ENCODE assay signal across 13 cellular contexts in the genomic region with DNA sequence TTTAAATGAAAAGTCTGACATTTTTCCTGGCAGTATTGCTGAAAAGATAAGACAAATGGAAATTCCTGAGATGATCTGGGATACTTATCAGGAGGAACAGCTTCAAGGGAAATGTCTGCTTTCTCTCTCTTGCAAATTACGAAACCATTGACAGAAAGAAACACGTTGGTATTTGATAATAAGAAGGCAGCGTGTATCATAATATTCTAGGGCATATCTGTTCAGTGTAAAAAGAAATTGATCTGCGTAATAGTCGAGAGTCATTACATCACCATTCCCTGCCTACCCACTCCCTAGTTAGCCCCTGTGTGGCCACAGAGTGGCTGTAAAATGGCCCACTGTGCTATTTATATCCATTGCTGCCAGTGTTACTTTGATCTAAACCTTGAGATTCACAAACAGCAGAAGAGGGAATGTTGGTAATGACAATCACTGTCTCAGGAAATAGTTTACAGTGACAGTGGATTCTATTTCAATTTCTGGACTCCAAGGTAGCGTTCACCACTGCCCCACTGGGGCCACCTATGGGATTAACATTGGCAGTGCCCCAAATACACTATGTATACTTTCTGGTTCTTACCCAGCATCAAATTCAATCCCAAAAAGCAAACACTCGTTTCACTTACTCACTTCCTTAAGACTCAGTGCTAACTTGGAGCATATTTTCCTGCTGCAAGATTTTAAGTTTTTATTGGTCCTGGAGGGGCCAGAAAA.
DNase-seq lines count a peak whose midpoint lies in the region; TF ChIP-seq lines count a peak whose summit lies in the region.
"Had no signal": no experiment of that assay in that cellular context is flagged by ENCODE, and none has a peak within 500 bp of the region (broad histone marks: within the 10 kb centered on the region; RNA-seq: fewer than 3 reads in every experiment).

No MANE protein-coding gene starts in this region.

- no peaks in the 10 kb centered on the region for H3K4me1 Mint-ChIP-seq in MCF 10A (ENCODE audit: insufficient read depth, unreplicated experiment)
- peaks cover 9% of the 10 kb centered on the region for H3K4me1 Mint-ChIP-seq in type B pancreatic cell (ENCODE audit: unreplicated experiment)
- H3K4me1 Mint-ChIP-seq: activated naive CD8-positive, alpha-beta T cell treated with anti-CD3 and anti-CD28 coated beads, Interleukin-2, amount 10 ng/mL, durations not matched to agents 7 days and 5 days had no signal

- BruUV-seq in MCF 10A (replicated peaks; lab: Mats Ljungman, UMichigan): no TSS peak
- BruUV-seq in mammary epithelial cell (replicated peaks; lab: Mats Ljungman, UMichigan): no TSS peak

- DNase-seq in MCF 10A (ENCODE audit: unreplicated experiment) (peak; percentile 43), mammary epithelial cell (no peak), adrenal gland (peak in 1 of 7 donors; percentile 4), iPS-NIHi7 (ENCODE audit: extremely low spot score) (peak; percentile 19), type B pancreatic cell (ENCODE audit: extremely low spot score, unreplicated experiment) (no peak), GM19240 (ENCODE audit: insufficient read length, low spot score) (no peak), HEK293T (ENCODE audit: extremely low spot score) (no peak), SKM-1 treated with dmso at 0.1 percent for 144 hours (lab: John Stamatoyannopoulos, UW; ENCODE audit: unreplicated experiment) (no peak)
- DNase-seq: activated CD8-positive, alpha-beta T cell treated with anti-CD3 and anti-CD28 coated beads, Interleukin-2, amount 10 ng/mL, durations not matched to agents 7 days and 5 days; activated naive CD8-positive, alpha-beta T cell treated with anti-CD3 and anti-CD28 coated beads, Interleukin-2, amount 10 ng/mL, durations not matched to agents 7 days and 5 days; erythroblast; NCI-H2081 treated with DMSO at 0.1 percent for 48 hours had no signal

- no peak overlapping the region for H3K4me2 ChIP-seq in mammary epithelial cell (ENCODE audit: insufficient read depth, low read depth, low read length)

- H3K4me3 ChIP-seq in mammary epithelial cell (replicated peaks in 1 of 3; ENCODE audit: insufficient read depth in 1 of 3, low read depth in 2 of 3, low read length in 3 of 3) (no peak overlapping the region), adrenal gland (no peak overlapping the region)
- H3K4me3 ChIP-seq: lung had no signal

- peaks cover 23% of the 10 kb centered on the region for H3K9me3 Mint-ChIP-seq in MCF 10A (ENCODE audit: unreplicated experiment)
- peaks cover 10% of the 10 kb centered on the region for H3K9me3 Mint-ChIP-seq in type B pancreatic cell

- no peaks in the 10 kb centered on the region for H3K36me3 ChIP-seq in mammary epithelial cell (ENCODE audit: insufficient read depth, low read length)
- no peaks in the 10 kb centered on the region for H3K36me3 ChIP-seq in adrenal gland (replicated peaks in 1 of 2)

- TF ChIP-seq CTCF in MCF 10A (IDR thresholded peaks at IDR 0.05; ENCODE audit: unreplicated experiment): no peak
- peak in 1 of 2 donors; percentile 34 for TF ChIP-seq CTCF in mammary epithelial cell (conservative IDR thresholded peaks at IDR 0.05 in 1 of 2, IDR thresholded peaks at IDR 0.05 in 1 of 2; ENCODE audit: extremely low read depth in 1 of 2, insufficient read depth in 1 of 2, low read depth in 1 of 2, low read length in 2 of 2)
- no peak for TF ChIP-seq CTCF in adrenal gland (IDR thresholded peaks at IDR 0.05)
- peak; percentile 55 for TF ChIP-seq CTCF in type B pancreatic cell (conservative IDR thresholded peaks at IDR 0.05)

- H3K27ac ChIP-seq in mammary epithelial cell (ENCODE audit: insufficient read depth, low read depth, low read length): no peak overlapping the region
- peak overlapping the region in 3 of 5 donors; percentile 15 to 66 (median 37) for H3K27ac ChIP-seq in adrenal gland

- dilution Hi-C loops in mammary epithelial cell (cut with HindIII; ENCODE audit: low sequenced_read_pairs): no loop called here

- H3K27me3 Mint-ChIP-seq in MCF 10A (ENCODE audit: insufficient read depth, unreplicated experiment) (no peaks in the 10 kb centered on the region), type B pancreatic cell (peaks cover 2% of the 10 kb centered on the region)
- H3K27me3 Mint-ChIP-seq: activated naive CD8-positive, alpha-beta T cell treated with anti-CD3 and anti-CD28 coated beads, Interleukin-2, amount 10 ng/mL, durations not matched to agents 7 days and 5 days had no signal

- intact Hi-C loops in MCF 10A (cut with micrococcal nuclease) (loop anchor here (1.0 kb wide), 1 partner anchor 132 kb away; no protein-coding TSS in a partner anchor), mammary epithelial cell (cut with micrococcal nuclease) (loop anchor here (1.0 to 10.0 kb wide), 2 partner anchors 132 to 226 kb away; no protein-coding TSS in a partner anchor), adrenal gland (cut with DNase I) (loop anchor here in 1 of 2 donors (10.0 kb wide), 1 partner anchor 54 kb away; no protein-coding TSS in a partner anchor)

- H3K9me3 ChIP-seq in mammary epithelial cell (replicated peaks; ENCODE audit: insufficient read depth, low read length) (no peaks in the 10 kb centered on the region), adrenal gland (replicated peaks in 1 of 3) (no peaks in the 10 kb centered on the region)

- H2AFZ ChIP-seq in mammary epithelial cell (ENCODE audit: low read depth, low read length): no peak overlapping the region

- 64% methylated on average over 7 of the region's 7 CpGs for whole genome bisulfite sequencing in mammary epithelial cell (ENCODE audit: low coverage, missing lambda C conversion rate)
- 23 to 30% (median 26%) methylated on average over 7 of the region's 7 CpGs for WGBS in adrenal gland, 4 donors

- in situ Hi-C loops in mammary epithelial cell (cut with MboI; ENCODE audit: low sequenced_read_pairs in 2 of 2): no loop called here

- POLR2A ChIA-PET in MCF 10A (lab: Yijun Ruan, JAX) (no interaction called here), HEK293T (lab: Yijun Ruan, JAX) (no interaction called here)

- no peak overlapping the region for H3K27ac Mint-ChIP-seq in MCF 10A (ENCODE audit: low read depth, unreplicated experiment)
- peak overlapping the region; percentile 29 for H3K27ac Mint-ChIP-seq in type B pancreatic cell
- H3K27ac Mint-ChIP-seq: activated CD8-positive, alpha-beta T cell treated with anti-CD3 and anti-CD28 coated beads, Interleukin-2, amount 10 ng/mL, durations not matched to agents 7 days and 5 days; activated naive CD8-positive, alpha-beta T cell treated with anti-CD3 and anti-CD28 coated beads, Interleukin-2, amount 10 ng/mL, durations not matched to agents 7 days and 5 days had no signal

- H3K4me3 Mint-ChIP-seq in MCF 10A (ENCODE audit: unreplicated experiment) (no peak overlapping the region), type B pancreatic cell (no peak overlapping the region)
- H3K4me3 Mint-ChIP-seq: activated CD8-positive, alpha-beta T cell treated with anti-CD3 and anti-CD28 coated beads, Interleukin-2, amount 10 ng/mL, durations not matched to agents 7 days and 5 days; activated naive CD8-positive, alpha-beta T cell treated with anti-CD3 and anti-CD28 coated beads, Interleukin-2, amount 10 ng/mL, durations not matched to agents 7 days and 5 days had no signal

- TF ChIP-seq POLR2A in adrenal gland (IDR thresholded peaks at IDR 0.05): no peak

- no peak overlapping the region for H3K9ac ChIP-seq in mammary epithelial cell (ENCODE audit: insufficient read depth, low read length)

- no peaks in the 10 kb centered on the region for H3K79me2 ChIP-seq in mammary epithelial cell (ENCODE audit: insufficient read depth, low read length)

- H3K36me3 Mint-ChIP-seq in MCF 10A (ENCODE audit: insufficient read depth, unreplicated experiment) (peaks cover under 1% of the 10 kb centered on the region), type B pancreatic cell (no peaks in the 10 kb centered on the region)
- H3K36me3 Mint-ChIP-seq: activated naive CD8-positive, alpha-beta T cell treated with anti-CD3 and anti-CD28 coated beads, Interleukin-2, amount 10 ng/mL, durations not matched to agents 7 days and 5 days had no signal

- CTCF ChIA-PET in MCF 10A (lab: Yijun Ruan, JAX) (interaction anchor here (0.8 kb wide), 1 partner anchor 594 kb away, joined by 3 read pairs; no protein-coding TSS in a partner anchor), mammary epithelial cell (lab: Charles Lee; ENCODE audit: low non-redundant PET) (no interaction called here), HEK293T (lab: Yijun Ruan, JAX) (interaction anchor here (1.2 kb wide), 1 partner anchor 444 kb away, joined by 5 read pairs; no protein-coding TSS in a partner anchor)

- H3K4me1 ChIP-seq in mammary epithelial cell (ENCODE audit: insufficient read depth, low read length) (peaks cover 7% of the 10 kb centered on the region), adrenal gland (replicated peaks in 1 of 2) (no peaks in the 10 kb centered on the region)

- no peaks in the 10 kb centered on the region for H4K20me1 ChIP-seq in mammary epithelial cell (ENCODE audit: insufficient read depth, low read length)

- no peaks in the 10 kb centered on the region for H3K27me3 ChIP-seq in mammary epithelial cell (ENCODE audit: insufficient read depth, low read length)
- no peaks in the 10 kb centered on the region for H3K27me3 ChIP-seq in adrenal gland

TF ChIP-seq in HEK293T, 16 proteins besides CTCF, POLR2A, EP300 and RAD21 (continues in another document):
- no peak for TF ChIP-seq FOXK2 (IDR thresholded peaks at IDR 0.05)
- TF ChIP-seq CTBP1 (IDR thresholded peaks at IDR 0.05; ENCODE audit: borderline replicate concordance): no peak
- TF ChIP-seq BHLHE40 (IDR thresholded peaks at IDR 0.05; ENCODE audit: borderline replicate concordance): no peak
- no peak for TF ChIP-seq ELF4 (IDR thresholded peaks at IDR 0.05)
- TF ChIP-seq ZNF384 (IDR thresholded peaks at IDR 0.05): no peak
- no peak for TF ChIP-seq TARDBP (IDR thresholded peaks at IDR 0.05)
- no peak for TF ChIP-seq FOXM1 (IDR thresholded peaks at IDR 0.05; ENCODE audit: borderline replicate concordance)
- TF ChIP-seq LEF1 (IDR thresholded peaks at IDR 0.05; ENCODE audit: borderline replicate concordance): no peak
- TF ChIP-seq, protein P1, sequence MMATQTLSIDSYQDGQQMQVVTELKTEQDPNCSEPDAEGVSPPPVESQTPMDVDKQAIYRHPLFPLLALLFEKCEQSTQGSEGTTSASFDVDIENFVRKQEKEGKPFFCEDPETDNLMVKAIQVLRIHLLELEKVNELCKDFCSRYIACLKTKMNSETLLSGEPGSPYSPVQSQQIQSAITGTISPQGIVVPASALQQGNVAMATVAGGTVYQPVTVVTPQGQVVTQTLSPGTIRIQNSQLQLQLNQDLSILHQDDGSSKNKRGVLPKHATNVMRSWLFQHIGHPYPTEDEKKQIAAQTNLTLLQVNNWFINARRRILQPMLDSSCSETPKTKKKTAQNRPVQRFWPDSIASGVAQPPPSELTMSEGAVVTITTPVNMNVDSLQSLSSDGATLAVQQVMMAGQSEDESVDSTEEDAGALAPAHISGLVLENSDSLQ (IDR thresholded peaks at IDR 0.05): no peak
- no peak for TF ChIP-seq SP1 (IDR thresholded peaks at IDR 0.05)
- no peak for TF ChIP-seq HDGF (IDR thresholded peaks at IDR 0.05; ENCODE audit: borderline replicate concordance)
- TF ChIP-seq ARNT (IDR thresholded peaks at IDR 0.05): no peak
- TF ChIP-seq L3MBTL2 (conservative IDR thresholded peaks at IDR 0.05): no peak
- no peak for TF ChIP-seq FOXA1 (IDR thresholded peaks at IDR 0.05)
- no peak for TF ChIP-seq SUZ12 (IDR thresholded peaks at IDR 0.05)

Comparison
In these comparisons a context has a peak if more than half of its experiments do, and no peak if none do; other contexts are left out.
1. DNase-seq: peak in MCF 10A (single experiment) and iPS-NIHi7 (single experiment); none in mammary epithelial cell (single experiment), type B pancreatic cell (single experiment), GM19240 (single experiment), HEK293T (single experiment) and SKM-1 treated with dmso at 0.1 percent for 144 hours (single experiment).